In the genomic region with DNA sequence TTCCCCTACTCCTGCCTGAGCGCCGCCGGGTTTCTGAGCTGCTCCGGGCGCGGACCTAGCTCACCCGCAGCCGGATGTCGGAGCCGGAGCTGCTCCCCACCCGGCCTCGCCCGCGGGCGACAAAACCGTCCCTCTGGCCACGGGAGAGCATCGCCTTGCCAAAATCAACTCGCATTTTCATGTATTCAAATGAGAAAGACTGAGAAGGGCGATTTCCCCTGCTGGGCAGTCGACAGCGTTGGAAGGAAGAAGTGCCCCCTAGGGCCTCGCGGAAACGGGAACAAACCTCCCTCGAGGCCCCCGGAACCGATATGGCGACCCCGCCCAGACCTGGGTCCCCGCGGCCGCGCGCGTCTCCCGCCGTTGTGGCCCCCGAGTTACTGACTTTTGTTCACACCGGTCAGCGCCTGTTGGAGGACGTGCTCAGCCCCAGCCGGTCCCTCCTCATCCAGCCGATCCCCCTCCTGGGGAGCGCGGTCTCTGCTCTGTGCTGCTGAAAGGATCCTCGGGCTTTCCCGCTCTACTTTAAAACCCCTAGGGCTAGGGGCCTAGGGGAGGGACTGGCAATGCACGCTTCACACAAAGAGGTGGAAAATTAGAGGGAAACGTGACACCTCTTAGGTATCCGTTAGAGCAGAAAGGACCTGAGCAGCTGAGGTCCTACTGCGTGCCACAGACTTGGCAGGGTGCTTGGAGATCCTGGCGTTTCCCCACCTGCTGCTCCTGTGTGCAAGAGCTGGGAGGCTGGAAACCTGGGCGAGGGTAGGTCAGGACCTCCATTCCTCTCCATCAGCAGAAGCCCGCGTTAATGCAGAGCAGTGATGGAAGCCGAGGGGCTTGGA, we compare ENCODE assay signal across 1 cellular context.
TF ChIP-seq lines count a peak whose summit lies in the region.

No MANE protein-coding gene starts in this region.

TF ChIP-seq in IMR-90, 13 proteins besides CTCF, POLR2A, EP300 and RAD21:
- no peak for TF ChIP-seq BHLHE40 (IDR thresholded peaks at IDR 0.05; ENCODE audit: low read depth, low read length)
- TF ChIP-seq CEBPB (IDR thresholded peaks at IDR 0.05; ENCODE audit: low read depth, low read length): no peak
- no peak for TF ChIP-seq ELK1 (IDR thresholded peaks at IDR 0.05; ENCODE audit: borderline replicate concordance, low read depth, low read length)
- TF ChIP-seq SMC3 (IDR thresholded peaks at IDR 0.05; ENCODE audit: low read depth, low read length): no peak
- TF ChIP-seq MXI1 (IDR thresholded peaks at IDR 0.05; ENCODE audit: borderline replicate concordance, low read depth, low read length): no peak
- TF ChIP-seq RFX5 (IDR thresholded peaks at IDR 0.05; ENCODE audit: low read depth, low read length): no peak
- no peak for TF ChIP-seq RCOR1 (IDR thresholded peaks at IDR 0.05; ENCODE audit: insufficient replicate concordance, low read length)
- TF ChIP-seq MAZ (IDR thresholded peaks at IDR 0.05; ENCODE audit: borderline replicate concordance, low read depth, low read length): no peak
- TF ChIP-seq NFE2L2 (IDR thresholded peaks at IDR 0.05; ENCODE audit: low read depth, low read length): no peak
- no peak for TF ChIP-seq MAFK (IDR thresholded peaks at IDR 0.05; ENCODE audit: low read depth, low read length)
- TF ChIP-seq, protein P1, sequence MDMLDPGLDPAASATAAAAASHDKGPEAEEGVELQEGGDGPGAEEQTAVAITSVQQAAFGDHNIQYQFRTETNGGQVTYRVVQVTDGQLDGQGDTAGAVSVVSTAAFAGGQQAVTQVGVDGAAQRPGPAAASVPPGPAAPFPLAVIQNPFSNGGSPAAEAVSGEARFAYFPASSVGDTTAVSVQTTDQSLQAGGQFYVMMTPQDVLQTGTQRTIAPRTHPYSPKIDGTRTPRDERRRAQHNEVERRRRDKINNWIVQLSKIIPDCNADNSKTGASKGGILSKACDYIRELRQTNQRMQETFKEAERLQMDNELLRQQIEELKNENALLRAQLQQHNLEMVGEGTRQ (IDR thresholded peaks at IDR 0.05; ENCODE audit: low read depth, low read length): no peak
- TF ChIP-seq CHD1 (IDR thresholded peaks at IDR 0.05; ENCODE audit: low read depth, low read length): no peak
- no peak for TF ChIP-seq FOS (IDR thresholded peaks at IDR 0.05; ENCODE audit: low read depth, low read length)
